In genomic region chr17:30519707-30520106, GRCh38 we compare ENCODE assay signal across 12 cellular contexts. TPM values are rescaled to one million over a fixed set of nuclear protein-coding genes. Genes with fewer than 3 reads are reported as not detected.
DNase-seq lines count a peak whose midpoint lies in the region; ATAC-seq and TF ChIP-seq lines count a peak whose summit lies in the region.
"Had no signal": no experiment of that assay in that cellular context is flagged by ENCODE, and none has a peak within 500 bp of the region (broad histone marks: within the 10 kb centered on the region; RNA-seq: fewer than 3 reads in every experiment).

No MANE protein-coding gene starts in this region.

- H3K27me3 ChIP-seq in BJ (ENCODE audit: control insufficient read depth, insufficient read depth, low read length) (no peaks in the 10 kb centered on the region), rectal smooth muscle tissue (ENCODE audit: control insufficient read depth, insufficient read depth, low read length) (no peaks in the 10 kb centered on the region)

- H3K27ac ChIP-seq in RWPE1: no peak overlapping the region
- peak overlapping the region; percentile 51 for H3K27ac ChIP-seq in rectal smooth muscle tissue (ENCODE audit: low read depth, low read length)
- H3K27ac ChIP-seq: HL-60, VCaP had no signal

- POLR2A ChIA-PET in BJ (lab: Charles Lee): interaction anchor here (0.6 kb wide), 1 partner anchor 39 kb away, joined by 7 read pairs; no protein-coding TSS in a partner anchor
- POLR2A ChIA-PET in RWPE1 (lab: Yijun Ruan, JAX; ENCODE audit: low non-redundant PET): no interaction called here

- DNase-seq in BJ (ENCODE audit: low read depth) (peak; percentile 89), RWPE1 (ENCODE audit: low spot score) (peak; percentile 29), fibroblast of peridontal ligament (ENCODE audit: extremely low read depth) (peak; percentile 98), middle frontal gyrus (ENCODE audit: extremely low spot score, low spot score) (no peak), T-helper 9 cell (no peak)
- DNase-seq: mucosa of descending colon, NCI-H446 had no signal

- CTCF ChIA-PET in BJ (lab: Yijun Ruan, JAX) (interaction anchor here (1.0 to 1.3 kb wide), 2 partner anchors 23 to 81 kb away, joined by 3 read pairs; no protein-coding TSS in a partner anchor), RWPE1 (lab: Yijun Ruan, JAX) (no interaction called here)

- H3K36me3 ChIP-seq in BJ (ENCODE audit: control insufficient read depth, insufficient read depth, low read length): peaks cover 6% of the 10 kb centered on the region; the same call in 1 of the 2 replicates
- H3K36me3 ChIP-seq in rectal smooth muscle tissue (ENCODE audit: control insufficient read depth, insufficient read depth, low read length): peaks cover 20% of the 10 kb centered on the region

- H3K4me1 ChIP-seq in rectal smooth muscle tissue (ENCODE audit: control insufficient read depth, insufficient read depth, low read length): peaks cover 2% of the 10 kb centered on the region

- H3K4me3 ChIP-seq in BJ (ENCODE audit: low read depth, low read length) (no peak overlapping the region), rectal smooth muscle tissue (ENCODE audit: low read length) (no peak overlapping the region)
- H3K4me3 ChIP-seq: mucosa of descending colon had no signal

- ATAC-seq in GM18517 (IDR thresholded peaks at IDR 0.05; ENCODE audit: unreplicated experiment) (no peak), GM21528 (IDR thresholded peaks at IDR 0.05; ENCODE audit: low FRiP score, unreplicated experiment) (no peak)
- ATAC-seq: mucosa of descending colon had no signal

- H3K9ac ChIP-seq in rectal smooth muscle tissue (ENCODE audit: low read length): no peak overlapping the region

- TF ChIP-seq CTCF in BJ (IDR thresholded peaks at IDR 0.05; ENCODE audit: insufficient read depth, low read depth, low read length) (no peak), RWPE1 (conservative IDR thresholded peaks at IDR 0.05; ENCODE audit: low read depth) (no peak)

RNA-seq across cellular contexts. Expression of gene GOSR1, which starts 42.5 kb away (rescaled TPM):
- 12.5 and 21.4 TPM in 2 replicates for polyA plus RNA-seq in BJ (2011; rRNA removed)
- 20.9 and 26.2 TPM in 2 replicates for polyA minus RNA-seq in BJ (2011; rRNA and poly(A)+ RNA removed)

Comparison
In these comparisons a context has a peak if more than half of its experiments do, and no peak if none do; other contexts are left out.
1. DNase-seq: peak in BJ (single experiment), RWPE1 (single experiment) and fibroblast of peridontal ligament (single experiment); none in middle frontal gyrus (single experiment) and T-helper 9 cell (single experiment).